Comparison of ENCODE assay signal across 13 cellular contexts in genomic region chr1:44361478-44361877, GRCh38. TPM values are rescaled to one million over a fixed set of nuclear protein-coding genes. Genes with fewer than 3 reads are reported as not detected.
DNase-seq lines count a peak whose midpoint lies in the region; ATAC-seq and TF ChIP-seq lines count a peak whose summit lies in the region.
"Had no signal": no experiment of that assay in that cellular context is flagged by ENCODE, and none has a peak within 500 bp of the region (broad histone marks: within the 10 kb centered on the region; RNA-seq: fewer than 3 reads in every experiment).

No MANE protein-coding gene starts in this region.

- TF ChIP-seq CTCF in BE2C (IDR thresholded peaks at IDR 0.05; ENCODE audit: low read depth, low read length) (peak; percentile 14; the same call in 1 of the 2 replicates), cardiac fibroblast (IDR thresholded peaks at IDR 0.05; ENCODE audit: low read depth, low read length) (peak; percentile 10), esophagus muscularis mucosa (IDR thresholded peaks at IDR 0.05) (no peak)

- H3K27ac ChIP-seq in esophagus muscularis mucosa (replicated peaks in 1 of 4), result no peak overlapping the region
- H3K27ac ChIP-seq: psoas muscle, stomach had no signal

- H3K4me1 ChIP-seq in BE2C, result no peaks in the 10 kb centered on the region
- H3K4me1 ChIP-seq in esophagus muscularis mucosa, result no peaks in the 10 kb centered on the region
- H3K4me1 ChIP-seq: psoas muscle, stomach had no signal

- WGBS in esophagus muscularis mucosa, result 81% methylated on average over 4 of the region's 4 CpGs

- H3K36me3 ChIP-seq in BE2C (no peaks in the 10 kb centered on the region), esophagus muscularis mucosa (no peaks in the 10 kb centered on the region)
- H3K36me3 ChIP-seq: stomach had no signal

- DNase-seq in BE2C (no peak), HuH-7 (ENCODE audit: low spot score) (peak; percentile 31), cardiac fibroblast (ENCODE audit: low read depth in 2 of 2) (peak; percentile 15 to 30), left kidney (ENCODE audit: low read depth, low spot score) (peak; percentile 34), esophagus muscularis mucosa (ENCODE audit: extremely low spot score) (no peak)
- DNase-seq in activated CD8-positive, alpha-beta memory T cell treated with anti-CD3 and anti-CD28 coated beads, Interleukin-2, amount 50 U/mL, for 48 hours, result no peak
- DNase-seq: activated CD4-positive, alpha-beta T cell treated with anti-CD3 and anti-CD28 coated beads for 1 hour; COR-L47; NCI-H446; psoas muscle; stomach had no signal

- intact Hi-C loops in esophagus muscularis mucosa (cut with DNase I), result no loop called here

- no peaks in the 10 kb centered on the region for H3K9me3 ChIP-seq in BE2C
- H3K9me3 ChIP-seq in esophagus muscularis mucosa, result no peaks in the 10 kb centered on the region
- H3K9me3 ChIP-seq: psoas muscle, stomach had no signal

- TF ChIP-seq POLR2A in esophagus muscularis mucosa (IDR thresholded peaks at IDR 0.05; ENCODE audit: low read depth), result no peak

- no peak for ATAC-seq in GM18498 (IDR thresholded peaks at IDR 0.05; ENCODE audit: unreplicated experiment)
- no peak for ATAC-seq in GM18517 (IDR thresholded peaks at IDR 0.05; ENCODE audit: unreplicated experiment)
- ATAC-seq: psoas muscle had no signal

- no peak for TF ChIP-seq EP300 in esophagus muscularis mucosa (IDR thresholded peaks at IDR 0.05)

- no peaks in the 10 kb centered on the region for H3K27me3 ChIP-seq in BE2C
- H3K27me3 ChIP-seq in esophagus muscularis mucosa, result peaks cover 0 to 10% (median 0%) of the 10 kb centered on the region in 4 donors

- H3K4me3 ChIP-seq in BE2C (ENCODE audit: low read depth, low read length) (no peak overlapping the region), cardiac fibroblast (replicated peaks in 1 of 2; ENCODE audit: low read depth in 2 of 2, low read length in 2 of 2) (no peak overlapping the region), esophagus muscularis mucosa (no peak overlapping the region)
- H3K4me3 ChIP-seq: psoas muscle, stomach had no signal

RNA-seq across cellular contexts. Expression of gene ERI3, which starts 6.4 kb away (rescaled TPM):
- 63.5 TPM for polyA plus RNA-seq in BE2C (2012; ENCODE audit: insufficient read depth, insufficient read length, low read depth)
- 10 to 100 TPM; 40.4 to 56.6 (median 47.0) TPM for total RNA-seq in esophagus muscularis mucosa

RNA-seq across cellular contexts. Expression of gene RNF220, which starts 43.6 kb away (rescaled TPM):
- 105 TPM for polyA plus RNA-seq in BE2C (2012; ENCODE audit: insufficient read depth, insufficient read length, low read depth)
- 100 to 1,000 TPM; 112 to 157 (median 126) TPM for total RNA-seq in esophagus muscularis mucosa

Comparison
In these comparisons a context has a peak if more than half of its experiments do, and no peak if none do; other contexts are left out.
1. DNase-seq: peak in HuH-7 (single experiment), cardiac fibroblast (2 of 2) and left kidney (single experiment); none in BE2C (single experiment), activated CD8-positive, alpha-beta memory T cell treated with anti-CD3 and anti-CD28 coated beads, Interleukin-2, amount 50 U/mL, for 48 hours (single experiment) and esophagus muscularis mucosa (single experiment).
2. CTCF ChIP-seq: peak in BE2C (single experiment) and cardiac fibroblast (single experiment); none in esophagus muscularis mucosa (0 of 3).